ENCODE assay signal across 1 cellular context in genomic region chr7:16433568-16434122, GRCh38.
TF ChIP-seq lines count a peak whose summit lies in the region.

No MANE protein-coding gene starts in this region.

TF ChIP-seq in K562, 482 proteins besides CTCF, POLR2A, EP300 and RAD21 (continued from another document and continues in another):
- peak; percentile 26; the same call in 1 of the 2 replicates for TF ChIP-seq VEZF1 (CRISPR knock-in tag; IDR thresholded peaks at IDR 0.05)
- peak; percentile 91 for TF ChIP-seq ZNF41 (CRISPR knock-in tag; conservative IDR thresholded peaks at IDR 0.05)
- peak; percentile 98 for TF ChIP-seq PRDM10 (IDR thresholded peaks at IDR 0.05; ENCODE audit: partially characterized antibody)
- peak; percentile 92 for TF ChIP-seq ATF7 (IDR thresholded peaks at IDR 0.05)
- TF ChIP-seq FOXK2 (conservative IDR thresholded peaks at IDR 0.05 in 1 of 2, IDR thresholded peaks at IDR 0.05 in 1 of 2; ENCODE audit: low read depth in 2 of 2): peak; percentile 37 to 83; a peak in 3 of 4 replicates
- TF ChIP-seq, protein P1, sequence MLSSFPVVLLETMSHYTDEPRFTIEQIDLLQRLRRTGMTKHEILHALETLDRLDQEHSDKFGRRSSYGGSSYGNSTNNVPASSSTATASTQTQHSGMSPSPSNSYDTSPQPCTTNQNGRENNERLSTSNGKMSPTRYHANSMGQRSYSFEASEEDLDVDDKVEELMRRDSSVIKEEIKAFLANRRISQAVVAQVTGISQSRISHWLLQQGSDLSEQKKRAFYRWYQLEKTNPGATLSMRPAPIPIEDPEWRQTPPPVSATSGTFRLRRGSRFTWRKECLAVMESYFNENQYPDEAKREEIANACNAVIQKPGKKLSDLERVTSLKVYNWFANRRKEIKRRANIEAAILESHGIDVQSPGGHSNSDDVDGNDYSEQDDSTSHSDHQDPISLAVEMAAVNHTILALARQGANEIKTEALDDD (IDR thresholded peaks at IDR 0.05): 0 out of 2 replicates have a peak, but pooled peaks have one; percentile 22
- no peak for TF ChIP-seq CHD1 (IDR thresholded peaks at IDR 0.05; ENCODE audit: low read length)
- TF ChIP-seq FOS (IDR thresholded peaks at IDR 0.05; ENCODE audit: extremely low read depth, insufficient read length): no peak
- peak; percentile 44; the same call in 1 of the 2 replicates for TF ChIP-seq BHLHE40 (IDR thresholded peaks at IDR 0.05; ENCODE audit: low read length)
- no peak for TF ChIP-seq SIN3A (IDR thresholded peaks at IDR 0.05; ENCODE audit: borderline replicate concordance in 2 of 2, control insufficient read depth in 1 of 2, low read depth in 2 of 2, low read length in 2 of 2)
- TF ChIP-seq ZNF785 (CRISPR knock-in tag; IDR thresholded peaks at IDR 0.05): no peak
- no peak for TF ChIP-seq RUNX1 (IDR thresholded peaks at IDR 0.05; ENCODE audit: low read depth)
- TF ChIP-seq, protein P2, sequence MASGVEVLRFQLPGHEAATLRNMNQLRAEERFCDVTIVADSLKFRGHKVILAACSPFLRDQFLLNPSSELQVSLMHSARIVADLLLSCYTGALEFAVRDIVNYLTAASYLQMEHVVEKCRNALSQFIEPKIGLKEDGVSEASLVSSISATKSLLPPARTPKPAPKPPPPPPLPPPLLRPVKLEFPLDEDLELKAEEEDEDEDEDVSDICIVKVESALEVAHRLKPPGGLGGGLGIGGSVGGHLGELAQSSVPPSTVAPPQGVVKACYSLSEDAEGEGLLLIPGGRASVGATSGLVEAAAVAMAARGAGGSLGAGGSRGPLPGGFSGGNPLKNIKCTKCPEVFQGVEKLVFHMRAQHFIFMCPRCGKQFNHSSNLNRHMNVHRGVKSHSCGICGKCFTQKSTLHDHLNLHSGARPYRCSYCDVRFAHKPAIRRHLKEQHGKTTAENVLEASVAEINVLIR (CRISPR knock-in tag; IDR thresholded peaks at IDR 0.05): no peak
- no peak for TF ChIP-seq ZBTB34 (CRISPR knock-in tag; IDR thresholded peaks at IDR 0.05)
- TF ChIP-seq NR1H2 (CRISPR knock-in tag; IDR thresholded peaks at IDR 0.05): no peak
- no peak for TF ChIP-seq USF1 (CRISPR knock-in tag; IDR thresholded peaks at IDR 0.05)
- no peak for TF ChIP-seq DMBX1 (CRISPR knock-in tag; IDR thresholded peaks at IDR 0.05; ENCODE audit: borderline replicate concordance)
- 0 out of 2 replicates have a peak, but pooled peaks have one; percentile 14 for TF ChIP-seq SMAD3 (CRISPR knock-in tag; conservative IDR thresholded peaks at IDR 0.05)
- TF ChIP-seq E2F3 (CRISPR knock-in tag; IDR thresholded peaks at IDR 0.05): no peak
- TF ChIP-seq, protein P3, sequence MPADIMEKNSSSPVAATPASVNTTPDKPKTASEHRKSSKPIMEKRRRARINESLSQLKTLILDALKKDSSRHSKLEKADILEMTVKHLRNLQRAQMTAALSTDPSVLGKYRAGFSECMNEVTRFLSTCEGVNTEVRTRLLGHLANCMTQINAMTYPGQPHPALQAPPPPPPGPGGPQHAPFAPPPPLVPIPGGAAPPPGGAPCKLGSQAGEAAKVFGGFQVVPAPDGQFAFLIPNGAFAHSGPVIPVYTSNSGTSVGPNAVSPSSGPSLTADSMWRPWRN (IDR thresholded peaks at IDR 0.05; ENCODE audit: low read depth): no peak
- TF ChIP-seq JUND (IDR thresholded peaks at IDR 0.05; ENCODE audit: borderline replicate concordance, low read depth, low read length): peak; percentile 66
- no peak; the same call in 2 of the 3 replicates for TF ChIP-seq JUND (tag; IDR thresholded peaks at IDR 0.05; ENCODE audit: borderline replicate concordance, low read depth, low read length)
- no peak for TF ChIP-seq ZNF696 (CRISPR knock-in tag; conservative IDR thresholded peaks at IDR 0.05)
- TF ChIP-seq SMAD4 (CRISPR knock-in tag; conservative IDR thresholded peaks at IDR 0.05): peak; percentile 62; the same call in 1 of the 2 replicates
- no peak for TF ChIP-seq HMGXB4 (CRISPR knock-in tag; IDR thresholded peaks at IDR 0.05)
- no peak for TF ChIP-seq ZC3H8 (IDR thresholded peaks at IDR 0.05)
- no peak for TF ChIP-seq NR4A1 (CRISPR knock-in tag; IDR thresholded peaks at IDR 0.05)
- TF ChIP-seq NR4A1 (tag; IDR thresholded peaks at IDR 0.05): no peak
- TF ChIP-seq ETV5 (CRISPR knock-in tag; IDR thresholded peaks at IDR 0.05; ENCODE audit: low read depth): no peak
- TF ChIP-seq, protein P4, sequence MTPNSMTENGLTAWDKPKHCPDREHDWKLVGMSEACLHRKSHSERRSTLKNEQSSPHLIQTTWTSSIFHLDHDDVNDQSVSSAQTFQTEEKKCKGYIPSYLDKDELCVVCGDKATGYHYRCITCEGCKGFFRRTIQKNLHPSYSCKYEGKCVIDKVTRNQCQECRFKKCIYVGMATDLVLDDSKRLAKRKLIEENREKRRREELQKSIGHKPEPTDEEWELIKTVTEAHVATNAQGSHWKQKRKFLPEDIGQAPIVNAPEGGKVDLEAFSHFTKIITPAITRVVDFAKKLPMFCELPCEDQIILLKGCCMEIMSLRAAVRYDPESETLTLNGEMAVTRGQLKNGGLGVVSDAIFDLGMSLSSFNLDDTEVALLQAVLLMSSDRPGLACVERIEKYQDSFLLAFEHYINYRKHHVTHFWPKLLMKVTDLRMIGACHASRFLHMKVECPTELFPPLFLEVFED (CRISPR knock-in tag; conservative IDR thresholded peaks at IDR 0.05): no peak
- TF ChIP-seq PBX2 (CRISPR knock-in tag; IDR thresholded peaks at IDR 0.05; ENCODE audit: low read depth): no peak
- peak; percentile 33; the same call in 1 of the 2 replicates for TF ChIP-seq PBX2 (tag; conservative IDR thresholded peaks at IDR 0.05; ENCODE audit: low read depth)
- TF ChIP-seq PATZ1 (CRISPR knock-in tag; IDR thresholded peaks at IDR 0.05; ENCODE audit: borderline replicate concordance): 0 out of 2 replicates have a peak, but pooled peaks have one; percentile 14
- no peak for TF ChIP-seq E4F1 (CRISPR knock-in tag; IDR thresholded peaks at IDR 0.05; ENCODE audit: borderline replicate concordance)
- TF ChIP-seq KLF1 (tag; IDR thresholded peaks at IDR 0.05): no peak
- TF ChIP-seq CHD2 (IDR thresholded peaks at IDR 0.05; ENCODE audit: low read depth, low read length): no peak
- no peak for TF ChIP-seq ZNF23 (CRISPR knock-in tag; IDR thresholded peaks at IDR 0.05)
- no peak for TF ChIP-seq SNIP1 (IDR thresholded peaks at IDR 0.05; ENCODE audit: low read depth)
- no peak for TF ChIP-seq KHSRP (IDR thresholded peaks at IDR 0.05)
